ENCODE assay signal across 1 cellular context in genomic region chr14:94484476-94484875, GRCh38.
TF ChIP-seq lines count a peak whose summit lies in the region.

No MANE protein-coding gene starts in this region.

TF ChIP-seq in IMR-90, 13 proteins besides CTCF, POLR2A, EP300 and RAD21:
- no peak for TF ChIP-seq USF2 (IDR thresholded peaks at IDR 0.05; ENCODE audit: low read depth, low read length)
- no peak for TF ChIP-seq MAZ (IDR thresholded peaks at IDR 0.05; ENCODE audit: borderline replicate concordance, low read depth, low read length)
- no peak for TF ChIP-seq CHD1 (IDR thresholded peaks at IDR 0.05; ENCODE audit: low read depth, low read length)
- no peak for TF ChIP-seq SMC3 (IDR thresholded peaks at IDR 0.05; ENCODE audit: low read depth, low read length)
- no peak for TF ChIP-seq RCOR1 (IDR thresholded peaks at IDR 0.05; ENCODE audit: insufficient replicate concordance, low read length)
- no peak for TF ChIP-seq FOS (IDR thresholded peaks at IDR 0.05; ENCODE audit: low read depth, low read length)
- no peak for TF ChIP-seq MAFK (IDR thresholded peaks at IDR 0.05; ENCODE audit: low read depth, low read length)
- no peak for TF ChIP-seq RFX5 (IDR thresholded peaks at IDR 0.05; ENCODE audit: low read depth, low read length)
- no peak for TF ChIP-seq NFE2L2 (IDR thresholded peaks at IDR 0.05; ENCODE audit: low read depth, low read length)
- TF ChIP-seq MXI1 (IDR thresholded peaks at IDR 0.05; ENCODE audit: borderline replicate concordance, low read depth, low read length): no peak
- TF ChIP-seq ELK1 (IDR thresholded peaks at IDR 0.05; ENCODE audit: borderline replicate concordance, low read depth, low read length): no peak
- no peak for TF ChIP-seq BHLHE40 (IDR thresholded peaks at IDR 0.05; ENCODE audit: low read depth, low read length)
- no peak for TF ChIP-seq CEBPB (IDR thresholded peaks at IDR 0.05; ENCODE audit: low read depth, low read length)
TF ChIP-seq in IMR-90: peak in this region for 0.
